In genomic region chr9:91945277-91946074, GRCh38 we compare ENCODE assay signal across 11 cellular contexts. TPM values are rescaled to one million over a fixed set of nuclear protein-coding genes. Genes with fewer than 3 reads are reported as not detected.
DNase-seq lines count a peak whose midpoint lies in the region; ATAC-seq, FAIRE-seq and TF ChIP-seq lines count a peak whose summit lies in the region.
"Had no signal": no experiment of that assay in that cellular context is flagged by ENCODE, and none has a peak within 500 bp of the region (broad histone marks: within the 10 kb centered on the region; RNA-seq: fewer than 3 reads in every experiment).

No MANE protein-coding gene starts in this region.

- H3K27ac Mint-ChIP-seq in effector memory CD8-positive, alpha-beta T cell: no peak overlapping the region

- H3K27ac ChIP-seq in gastroesophageal sphincter (peak overlapping the region; percentile 80 to 96 (median 90)), pancreas (no peak overlapping the region)

- TF ChIP-seq EP300 in gastroesophageal sphincter (IDR thresholded peaks at IDR 0.05): no peak

- WGBS in gastroesophageal sphincter (ENCODE audit: low coverage in 1 of 2), 2 donors: 0 to 19% methylated on average over 2 to 9 of the region's 10 CpGs
- WGBS in pancreas, 2 donors: 10 to 12% methylated on average over 10 of the region's 10 CpGs

- H3K4me1 ChIP-seq in gastroesophageal sphincter: peaks cover 4 to 87% (median 11%) of the 10 kb centered on the region in 3 donors
- peaks cover 0 to 16% (median 3%) of the 10 kb centered on the region in 3 donors for H3K4me1 ChIP-seq in pancreas

- peak; percentile 43 for DNase-seq in EL
- DNase-seq in SHP77 treated with DMSO at 0.1 percent for 48 hours (lab: John Stamatoyannopoulos, UW): peak; percentile 16
- DNase-seq in pancreas: peak in 1 of 6 donors; percentile 5
- DNase-seq in C1 segment of cervical spinal cord (lab: John Stamatoyannopoulos, UW): no peak
- DNase-seq in hepatic stellate cell (ENCODE audit: low spot score): no peak
- DNase-seq in effector memory CD8-positive, alpha-beta T cell: no peak
- DNase-seq: hippocampal formation, NCI-H2029 had no signal

- H3K4me3 Mint-ChIP-seq in effector memory CD8-positive, alpha-beta T cell: no peak overlapping the region

- H3K4me3 ChIP-seq in gastroesophageal sphincter (peak overlapping the region in 1 of 2 donors; percentile 22), pancreas (no peak overlapping the region)

- H3K36me3 ChIP-seq in gastroesophageal sphincter: no peaks in the 10 kb centered on the region
- no peaks in the 10 kb centered on the region for H3K36me3 ChIP-seq in pancreas

- H3K4me1 Mint-ChIP-seq in effector memory CD8-positive, alpha-beta T cell (ENCODE audit: low read depth in 2 of 2): peaks cover 0 to 4% of the 10 kb centered on the region in 2 donors

- ATAC-seq in gastroesophageal sphincter: peak; percentile 41
- ATAC-seq in pancreas: peak in 3 of 4 donors; percentile 15 to 34 (median 17)
- no peak for ATAC-seq in effector memory CD8-positive, alpha-beta T cell (replicated peaks)
- no peak for ATAC-seq in GM18873 (IDR thresholded peaks at IDR 0.05; ENCODE audit: low FRiP score, unreplicated experiment)

- H3K27me3 ChIP-seq in gastroesophageal sphincter: peaks cover 19% of the 10 kb centered on the region
- peaks cover 0 to 10% (median 3%) of the 10 kb centered on the region in 4 donors for H3K27me3 ChIP-seq in pancreas

- intact Hi-C loops in pancreas (cut with DNase I): no loop called here

- no peaks in the 10 kb centered on the region for H3K9me3 Mint-ChIP-seq in effector memory CD8-positive, alpha-beta T cell

- TF ChIP-seq CTCF in gastroesophageal sphincter (IDR thresholded peaks at IDR 0.05) (peak in 1 of 4 experiments; percentile 29), pancreas (IDR thresholded peaks at IDR 0.05) (no peak)

- peaks cover 3% of the 10 kb centered on the region for H3K36me3 Mint-ChIP-seq in effector memory CD8-positive, alpha-beta T cell (ENCODE audit: insufficient read depth)

- no peaks in the 10 kb centered on the region for H3K9me3 ChIP-seq in gastroesophageal sphincter
- no peaks in the 10 kb centered on the region for H3K9me3 ChIP-seq in pancreas

- FAIRE-seq in pancreas (lab: Jason Lieb, UNC): peak; percentile 89

- TF ChIP-seq POLR2A in gastroesophageal sphincter (IDR thresholded peaks at IDR 0.05): no peak

- peaks cover 13 to 54% of the 10 kb centered on the region in 2 donors for H3K27me3 Mint-ChIP-seq in effector memory CD8-positive, alpha-beta T cell

RNA-seq across cellular contexts. Expression of gene ROR2, which starts 4.6 kb away (rescaled TPM):
- 10 to 100 TPM; 40.8 to 69.1 (median 63.2) TPM for total RNA-seq in gastroesophageal sphincter
- 1 to 10 TPM in 4 of 6 donors, under 1 TPM in 2; 0.67 to 6.3 (median 1.3) TPM for total RNA-seq in pancreas
- 1 to 10 TPM in 1 of 2 donors, under 1 TPM in 1; 0.91 to 1.2 TPM for polyA plus RNA-seq in pancreas
- total RNA-seq: activated CD8-positive, alpha-beta memory T cell treated with anti-CD3 and anti-CD28 coated beads for 36 hours had no signal

Comparison
In these comparisons a context has a peak if more than half of its experiments do, and no peak if none do; other contexts are left out.
1. DNase-seq: peak in EL (single experiment) and SHP77 treated with DMSO at 0.1 percent for 48 hours (single experiment); none in C1 segment of cervical spinal cord (0 of 14), hepatic stellate cell (single experiment) and effector memory CD8-positive, alpha-beta T cell (0 of 3).
2. ATAC-seq: peak in gastroesophageal sphincter (single experiment) and pancreas (3 of 4); none in effector memory CD8-positive, alpha-beta T cell (single experiment) and GM18873 (single experiment).
3. H3K27ac ChIP-seq: peak in gastroesophageal sphincter (4 of 4); none in pancreas (0 of 4).
4. RNA of gene ROR2, which starts 4.6 kb away (total RNA-seq): 40.8 to 69.1 TPM in gastroesophageal sphincter; 0.67 to 6.3 TPM in pancreas; every median in the first group is over 4 times any median in the second.